8 cellular contexts compared by ENCODE assay signal in genomic region chr4:142840516-142841123, GRCh38. TPM values are rescaled to one million over a fixed set of nuclear protein-coding genes. Genes with fewer than 3 reads are reported as not detected.
DNase-seq lines count a peak whose midpoint lies in the region; ATAC-seq and TF ChIP-seq lines count a peak whose summit lies in the region.

No MANE protein-coding gene starts in this region.

- peaks cover 10% of the 10 kb centered on the region for H3K4me1 Mint-ChIP-seq in activated CD8-positive, alpha-beta T cell treated with anti-CD3 and anti-CD28 coated beads, Interleukin-2, amount 10 ng/mL, durations not matched to agents 7 days and 5 days (ENCODE audit: low read depth)
- H3K4me1 Mint-ChIP-seq in activated T-helper 17 cell treated with anti-CD3 and anti-CD28 coated beads, Interleukin-2, amount 50 U/mL, for 72 hours, result no peaks in the 10 kb centered on the region

- no peak overlapping the region for H3K4me2 ChIP-seq in KMS-11

- no peaks in the 10 kb centered on the region for H3K79me2 ChIP-seq in KMS-11 (ENCODE audit: insufficient read depth, low read depth)

- ATAC-seq in activated CD8-positive, alpha-beta T cell treated with anti-CD3 and anti-CD28 coated beads, Interleukin-2, amount 10 ng/mL, durations not matched to agents 7 days and 5 days, result no peak
- ATAC-seq in activated T-helper 17 cell treated with anti-CD3 and anti-CD28 coated beads, Interleukin-2, amount 50 U/mL, for 72 hours (replicated peaks), result no peak
- ATAC-seq in GM21737 (IDR thresholded peaks at IDR 0.05; ENCODE audit: unreplicated experiment), result no peak

- H3K4me3 ChIP-seq in KMS-11 (IDR thresholded peaks at IDR 0.05; ENCODE audit: insufficient read depth, low read depth, low read length) (no peak overlapping the region), kidney epithelial cell (ENCODE audit: low read depth, low read length) (no peak overlapping the region)

- H3K27me3 ChIP-seq in KMS-11 (ENCODE audit: insufficient read depth, low read depth) (no peaks in the 10 kb centered on the region), kidney epithelial cell (ENCODE audit: control insufficient read depth, insufficient read depth, low read length) (peaks cover 7% of the 10 kb centered on the region)

- H3K27ac ChIP-seq in KMS-11, result no peak overlapping the region
- no peak overlapping the region for H3K27ac ChIP-seq in substantia nigra (ENCODE audit: low read depth, low read length, poor library complexity, severe bottlenecking)

- H2AFZ ChIP-seq in KMS-11 (ENCODE audit: low read depth), result no peak overlapping the region

- no peaks in the 10 kb centered on the region for H4K20me1 ChIP-seq in KMS-11 (ENCODE audit: insufficient read depth)

- peaks cover 19% of the 10 kb centered on the region for H3K27me3 Mint-ChIP-seq in activated CD8-positive, alpha-beta T cell treated with anti-CD3 and anti-CD28 coated beads, Interleukin-2, amount 10 ng/mL, durations not matched to agents 7 days and 5 days (ENCODE audit: low read depth)
- peaks cover 4% of the 10 kb centered on the region for H3K27me3 Mint-ChIP-seq in activated T-helper 17 cell treated with anti-CD3 and anti-CD28 coated beads, Interleukin-2, amount 50 U/mL, for 72 hours

- no peak overlapping the region for H3K9ac ChIP-seq in KMS-11

- no peaks in the 10 kb centered on the region for H3K4me1 ChIP-seq in KMS-11 (ENCODE audit: low read depth, poor library complexity, severe bottlenecking)

- no peaks in the 10 kb centered on the region for H3K9me3 Mint-ChIP-seq in activated CD8-positive, alpha-beta T cell treated with anti-CD3 and anti-CD28 coated beads, Interleukin-2, amount 10 ng/mL, durations not matched to agents 7 days and 5 days (ENCODE audit: insufficient read depth)
- no peaks in the 10 kb centered on the region for H3K9me3 Mint-ChIP-seq in activated T-helper 17 cell treated with anti-CD3 and anti-CD28 coated beads, Interleukin-2, amount 50 U/mL, for 72 hours

- H3K27ac Mint-ChIP-seq in activated CD8-positive, alpha-beta T cell treated with anti-CD3 and anti-CD28 coated beads, Interleukin-2, amount 10 ng/mL, durations not matched to agents 7 days and 5 days, result no peak overlapping the region
- H3K27ac Mint-ChIP-seq in activated T-helper 17 cell treated with anti-CD3 and anti-CD28 coated beads, Interleukin-2, amount 50 U/mL, for 72 hours, result no peak overlapping the region

- TF ChIP-seq CTCF in KMS-11 (conservative IDR thresholded peaks at IDR 0.05; ENCODE audit: low read depth, low read length), result peak; percentile 74
- TF ChIP-seq CTCF in kidney epithelial cell (IDR thresholded peaks at IDR 0.05; ENCODE audit: insufficient read depth, low read length, poor library complexity, severe bottlenecking), result peak; percentile 66

- DNase-seq in COR-L47 (lab: John Stamatoyannopoulos, UW), result peak; percentile 33
- peak; percentile 34 for DNase-seq in activated CD8-positive, alpha-beta T cell treated with anti-CD3 and anti-CD28 coated beads, Interleukin-2, amount 10 ng/mL, durations not matched to agents 7 days and 5 days
- DNase-seq in kidney epithelial cell (ENCODE audit: low read depth), result no peak
- no peak for DNase-seq in SHP77 (lab: John Stamatoyannopoulos, UW)
- DNase-seq in substantia nigra (lab: John Stamatoyannopoulos, UW), result no peak

- H3K36me3 Mint-ChIP-seq in activated CD8-positive, alpha-beta T cell treated with anti-CD3 and anti-CD28 coated beads, Interleukin-2, amount 10 ng/mL, durations not matched to agents 7 days and 5 days (ENCODE audit: low read depth), result no peaks in the 10 kb centered on the region
- no peaks in the 10 kb centered on the region for H3K36me3 Mint-ChIP-seq in activated T-helper 17 cell treated with anti-CD3 and anti-CD28 coated beads, Interleukin-2, amount 50 U/mL, for 72 hours (ENCODE audit: low read depth)

- H3K36me3 ChIP-seq in KMS-11 (ENCODE audit: insufficient read depth) (no peaks in the 10 kb centered on the region), kidney epithelial cell (ENCODE audit: control insufficient read depth, insufficient read depth, low read length) (no peaks in the 10 kb centered on the region)

- POLR2A ChIA-PET in activated CD8-positive, alpha-beta T cell treated with anti-CD3 and anti-CD28 coated beads, Interleukin-2, amount 10 ng/mL, durations not matched to agents 7 days and 5 days (lab: Charles Lee), result no interaction called here

- CTCF ChIA-PET in activated CD8-positive, alpha-beta T cell treated with anti-CD3 and anti-CD28 coated beads, Interleukin-2, amount 10 ng/mL, durations not matched to agents 7 days and 5 days (lab: Charles Lee), result interaction anchor here (0.6 to 1.4 kb wide), 5 partner anchors 11 to 1139 kb away, joined by 3 to 7 read pairs (median 3); no protein-coding TSS in a partner anchor

- H3K4me3 Mint-ChIP-seq in activated CD8-positive, alpha-beta T cell treated with anti-CD3 and anti-CD28 coated beads, Interleukin-2, amount 10 ng/mL, durations not matched to agents 7 days and 5 days, result no peak overlapping the region
- H3K4me3 Mint-ChIP-seq in activated T-helper 17 cell treated with anti-CD3 and anti-CD28 coated beads, Interleukin-2, amount 50 U/mL, for 72 hours, result no peak overlapping the region

RNA-seq across cellular contexts. Expression of gene INPP4B, which starts 5.5 kb away (rescaled TPM):
- 10 to 100 TPM; 43.7 to 44.7 TPM for total RNA-seq in activated CD8-positive, alpha-beta T cell treated with anti-CD3 and anti-CD28 coated beads, Interleukin-2, amount 10 ng/mL, durations not matched to agents 7 days and 5 days
- 10.9 and 11.6 TPM in 2 replicates for total RNA-seq in kidney epithelial cell
- 10 to 100 TPM; 53.9 to 65.0 TPM for total RNA-seq in activated T-helper 17 cell treated with anti-CD3 and anti-CD28 coated beads, Interleukin-2, amount 50 U/mL, for 72 hours

Comparison
In these comparisons a context has a peak if more than half of its experiments do, and no peak if none do; other contexts are left out.
1. DNase-seq: peak in COR-L47 (single experiment) and activated CD8-positive, alpha-beta T cell treated with anti-CD3 and anti-CD28 coated beads, Interleukin-2, amount 10 ng/mL, durations not matched to agents 7 days and 5 days (single experiment); none in kidney epithelial cell (single experiment), SHP77 (0 of 2) and substantia nigra (0 of 49).